Comparison of ENCODE assay signal across 18 cellular contexts in genomic region chr2:46040563-46041155, GRCh38.
DNase-seq lines count a peak whose midpoint lies in the region; ATAC-seq, FAIRE-seq and TF ChIP-seq lines count a peak whose summit lies in the region.
"Had no signal": no experiment of that assay in that cellular context is flagged by ENCODE, and none has a peak within 500 bp of the region (broad histone marks: within the 10 kb centered on the region; RNA-seq: fewer than 3 reads in every experiment).

No MANE protein-coding gene starts in this region.

- BruUV-seq in HepG2 (replicated peaks; lab: Mats Ljungman, UMichigan): no TSS peak

- H2AFZ ChIP-seq in HepG2 (ENCODE audit: low read length): no peak overlapping the region

- peaks cover 38% of the 10 kb centered on the region for H3K4me1 ChIP-seq in A549
- H3K4me1 ChIP-seq in HepG2 (ENCODE audit: insufficient read depth, low read length): peaks cover 59% of the 10 kb centered on the region
- H3K4me1 ChIP-seq: Caco-2 had no signal

- TF ChIP-seq POLR2A in A549 (IDR thresholded peaks at IDR 0.05; ENCODE audit: low read length): no peak
- TF ChIP-seq POLR2A in HepG2 (IDR thresholded peaks at IDR 0.05; ENCODE audit: insufficient read depth in 1 of 2, low read depth in 2 of 2, low read length in 2 of 2): no peak

- no peak overlapping the region for H3K9ac ChIP-seq in HepG2 (ENCODE audit: insufficient read depth, low read depth, low read length)

- 87% methylated on average over 7 of the region's 7 CpGs for WGBS in A549 (ENCODE audit: missing lambda C conversion rate)
- WGBS in HepG2 (ENCODE audit: low lambda C conversion rate): 68% methylated on average over 7 of the region's 7 CpGs

- POLR2A ChIA-PET in A549 (lab: Yijun Ruan, JAX): no interaction called here
- POLR2A ChIA-PET in HepG2 (lab: Yijun Ruan, JAX): no interaction called here

- H3K27ac ChIP-seq in A549: 0 out of 6 replicates have a peak overlapping the region, but pooled peaks of 1 of the 2 experiments have one; percentile 1
- peak overlapping the region; percentile 84 for H3K27ac ChIP-seq in VCaP
- no peak overlapping the region for H3K27ac ChIP-seq in HepG2 (ENCODE audit: extremely low read length, insufficient read depth, low read length)

- H3K4me3 ChIP-seq in A549 (no peak overlapping the region), HepG2 (replicated peaks in 1 of 3; ENCODE audit: insufficient read depth in 1 of 3, low read depth in 2 of 3, low read length in 3 of 3) (no peak overlapping the region)

- no peak for TF ChIP-seq RAD21 in A549 (conservative IDR thresholded peaks at IDR 0.05 in 1 of 2, IDR thresholded peaks at IDR 0.05 in 1 of 2)
- no peak for TF ChIP-seq RAD21 in HepG2 (CRISPR knock-in tag; IDR thresholded peaks at IDR 0.05)

- H3K4me3 Mint-ChIP-seq in stimulated activated effector memory CD8-positive, alpha-beta T cell treated with anti-CD3 and anti-CD28 coated beads, Interleukin-12 subunit alpha, Interleukin-12 subunit beta, amount 100 ng/mL, for 72 hours: no peak overlapping the region

- peaks cover 29% of the 10 kb centered on the region for H3K4me1 Mint-ChIP-seq in stimulated activated effector memory CD8-positive, alpha-beta T cell treated with anti-CD3 and anti-CD28 coated beads, Interleukin-12 subunit alpha, Interleukin-12 subunit beta, amount 100 ng/mL, for 72 hours

- in situ Hi-C loops in HepG2 (cut with HindIII; ENCODE audit: extremely low pct_ligation_motif_present, low pct_unique_long_range_greater_than_20kb): no loop called here

- TF ChIP-seq EP300 in A549 (IDR thresholded peaks at IDR 0.05) (no peak), HepG2 (IDR thresholded peaks at IDR 0.05; ENCODE audit: low read depth in 2 of 2, low read length in 2 of 2) (no peak), HepG2 (CRISPR knock-in tag; IDR thresholded peaks at IDR 0.05; ENCODE audit: borderline replicate concordance) (no peak)

- H4K20me1 ChIP-seq in HepG2 (ENCODE audit: insufficient read depth, low read length): no peaks in the 10 kb centered on the region

- H3K27ac Mint-ChIP-seq in stimulated activated effector memory CD8-positive, alpha-beta T cell treated with anti-CD3 and anti-CD28 coated beads, Interleukin-12 subunit alpha, Interleukin-12 subunit beta, amount 100 ng/mL, for 72 hours: peak overlapping the region; percentile 88

- no peaks in the 10 kb centered on the region for H3K79me2 ChIP-seq in HepG2 (ENCODE audit: insufficient read depth, low read length)

- H3K9me3 ChIP-seq in A549: no peaks in the 10 kb centered on the region
- H3K9me3 ChIP-seq in HepG2 (ENCODE audit: low read length): no peaks in the 10 kb centered on the region
- H3K9me3 ChIP-seq: Caco-2 had no signal

- H3K36me3 ChIP-seq in HepG2 (replicated peaks in 1 of 2; ENCODE audit: control insufficient read depth in 1 of 2, insufficient read depth in 2 of 2, low read length in 2 of 2): no peaks in the 10 kb centered on the region

- FAIRE-seq in A549 (lab: Jason Lieb, UNC) (peak; percentile 28), HepG2 (lab: Jason Lieb, UNC) (peak; percentile 75)
- FAIRE-seq: H1 had no signal

- DNase-seq in A549 (ENCODE audit: low read depth in 1 of 2, low spot score in 1 of 2) (no peak), HepG2 (ENCODE audit: low spot score) (no peak), NCI-H2107 treated with DMSO at 0.1 percent for 48 hours (lab: John Stamatoyannopoulos, UW; ENCODE audit: unreplicated experiment) (no peak), NCI-H2227 (lab: John Stamatoyannopoulos, UW; ENCODE audit: unreplicated experiment) (no peak), T-helper 2 cell (no peak)
- DNase-seq in stimulated activated effector memory CD8-positive, alpha-beta T cell treated with anti-CD3 and anti-CD28 coated beads, Interleukin-12 subunit alpha, Interleukin-12 subunit beta, amount 100 ng/mL, for 72 hours (ENCODE audit: low spot score in 2 of 2): no peak
- DNase-seq: ACHN, AML-193, Caco-2, DMS153, EL, NCI-H1048, NCI-H1436 treated with DMSO at 0.1 percent for 48 hours, NCI-H2081, NCI-H510A treated with DMSO at 0.1 percent for 48 hours had no signal

- CTCF ChIA-PET in A549 (lab: Yijun Ruan, JAX) (interaction anchor here (1.1 to 2.4 kb wide), 2 partner anchors 22 to 253 kb away, joined by 5 to 9 read pairs; no protein-coding TSS in a partner anchor), HepG2 (lab: Yijun Ruan, JAX; ENCODE audit: low intra/inter-chr PET ratio, low total read pairs) (no interaction called here)

- H3K4me2 ChIP-seq in A549: no peak overlapping the region
- H3K4me2 ChIP-seq in HepG2 (ENCODE audit: low read depth, low read length): no peak overlapping the region

- intact Hi-C loops in HepG2 (cut with micrococcal nuclease; ENCODE audit: unreplicated experiment): no loop called here

- no peaks in the 10 kb centered on the region for H3K36me3 Mint-ChIP-seq in stimulated activated effector memory CD8-positive, alpha-beta T cell treated with anti-CD3 and anti-CD28 coated beads, Interleukin-12 subunit alpha, Interleukin-12 subunit beta, amount 100 ng/mL, for 72 hours

- ATAC-seq in A549 (no peak), HepG2 (no peak)
- peak; percentile 73 for ATAC-seq in stimulated activated effector memory CD8-positive, alpha-beta T cell treated with anti-CD3 and anti-CD28 coated beads, Interleukin-12 subunit alpha, Interleukin-12 subunit beta, amount 100 ng/mL, for 72 hours
- ATAC-seq: Right ventricle myocardium inferior had no signal

- H3K9me3 Mint-ChIP-seq in stimulated activated effector memory CD8-positive, alpha-beta T cell treated with anti-CD3 and anti-CD28 coated beads, Interleukin-12 subunit alpha, Interleukin-12 subunit beta, amount 100 ng/mL, for 72 hours: no peaks in the 10 kb centered on the region

- no peaks in the 10 kb centered on the region for H3K27me3 ChIP-seq in HepG2 (ENCODE audit: control insufficient read depth in 1 of 2, insufficient read depth in 2 of 2, low read length in 2 of 2)

- no peak for TF ChIP-seq CTCF in A549 (IDR thresholded peaks at IDR 0.05)
- no peak for TF ChIP-seq CTCF in VCaP (conservative IDR thresholded peaks at IDR 0.05)
- no peak for TF ChIP-seq CTCF in HepG2 (CRISPR knock-in tag; IDR thresholded peaks at IDR 0.05)

TF ChIP-seq in A549, 52 proteins besides CTCF, POLR2A, EP300 and RAD21 (continues in another document):
- TF ChIP-seq EHMT2 (IDR thresholded peaks at IDR 0.05; ENCODE audit: low read depth) (no peak), ZC3H11A (IDR thresholded peaks at IDR 0.05) (no peak), HEYL (CRISPR knock-in tag; IDR thresholded peaks at IDR 0.05) (no peak), E2F6 (IDR thresholded peaks at IDR 0.05; ENCODE audit: borderline replicate concordance, low read depth) (no peak), SMC3 (IDR thresholded peaks at IDR 0.05) (no peak)
- TF ChIP-seq, protein P1, sequence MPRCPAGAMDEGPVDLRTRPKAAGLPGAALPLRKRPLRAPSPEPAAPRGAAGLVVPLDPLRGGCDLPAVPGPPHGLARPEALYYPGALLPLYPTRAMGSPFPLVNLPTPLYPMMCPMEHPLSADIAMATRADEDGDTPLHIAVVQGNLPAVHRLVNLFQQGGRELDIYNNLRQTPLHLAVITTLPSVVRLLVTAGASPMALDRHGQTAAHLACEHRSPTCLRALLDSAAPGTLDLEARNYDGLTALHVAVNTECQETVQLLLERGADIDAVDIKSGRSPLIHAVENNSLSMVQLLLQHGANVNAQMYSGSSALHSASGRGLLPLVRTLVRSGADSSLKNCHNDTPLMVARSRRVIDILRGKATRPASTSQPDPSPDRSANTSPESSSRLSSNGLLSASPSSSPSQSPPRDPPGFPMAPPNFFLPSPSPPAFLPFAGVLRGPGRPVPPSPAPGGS (IDR thresholded peaks at IDR 0.05): no peak

TF ChIP-seq in HepG2, 621 proteins besides CTCF, POLR2A, EP300 and RAD21:
- TF ChIP-seq HNF4A (CRISPR knock-in tag; IDR thresholded peaks at IDR 0.05) (0 out of 2 replicates have a peak, but pooled peaks have one; percentile 10), HNF4G (IDR thresholded peaks at IDR 0.05; ENCODE audit: borderline replicate concordance, low read depth, low read length) (peak; percentile 46), HNF4G (CRISPR knock-in tag; IDR thresholded peaks at IDR 0.05; ENCODE audit: borderline replicate concordance, low read depth) (no peak), SETDB1 (CRISPR knock-in tag; IDR thresholded peaks at IDR 0.05; ENCODE audit: borderline replicate concordance) (no peak), MTA3 (CRISPR knock-in tag; IDR thresholded peaks at IDR 0.05) (no peak), GFI1 (CRISPR knock-in tag; IDR thresholded peaks at IDR 0.05; ENCODE audit: borderline replicate concordance) (peak; percentile 34; the same call in 1 of the 2 replicates)
TF ChIP-seq in HepG2: peak in this region for 3.
